11 cellular contexts compared by ENCODE assay signal in the genomic region with DNA sequence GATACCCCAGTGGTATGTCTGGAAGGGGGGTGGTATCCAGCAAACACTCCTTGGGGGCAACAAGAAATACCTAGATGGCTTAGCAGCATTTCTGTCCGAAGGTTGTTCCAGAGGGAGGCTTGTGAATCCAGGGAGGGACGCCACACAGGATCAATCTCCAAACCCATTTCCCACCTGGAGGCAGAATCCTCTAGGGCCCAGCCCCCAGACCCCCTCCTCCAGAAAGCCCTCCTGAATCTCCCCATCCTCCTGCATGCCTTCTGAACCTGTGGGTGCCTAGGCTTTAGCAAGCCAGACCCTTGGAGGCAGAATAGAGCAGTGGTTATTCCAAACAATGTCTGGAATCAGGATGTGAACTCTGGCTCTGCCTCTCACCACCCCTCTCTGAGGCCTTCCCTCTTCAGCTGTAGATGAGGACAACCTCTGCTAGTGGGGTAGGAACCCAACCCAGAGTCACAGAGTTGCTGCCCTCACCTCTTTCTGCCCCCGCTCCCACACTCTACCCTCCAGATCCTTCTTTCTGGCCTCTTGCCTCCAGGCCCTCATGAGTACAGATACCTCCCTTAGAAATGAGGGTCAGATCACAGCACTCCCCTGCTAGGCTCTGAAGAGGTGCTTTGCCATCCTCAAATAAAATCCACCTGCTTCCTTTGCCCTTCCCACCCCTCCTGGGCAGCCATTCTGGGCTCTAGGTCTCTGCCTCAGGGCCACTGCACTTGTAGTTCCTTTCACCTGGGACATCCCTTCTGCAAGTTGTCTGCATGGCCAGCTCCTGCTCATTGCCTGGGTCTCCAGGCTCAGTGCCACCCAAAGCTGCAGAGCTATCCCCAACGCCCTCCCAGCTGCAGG. TPM values are rescaled to one million over a fixed set of nuclear protein-coding genes. Genes with fewer than 3 reads are reported as not detected.
A peak's percentile ranks its signal among the peaks of the same experiment; 100 is the strongest.
DNase-seq lines count a peak whose midpoint lies in the region; ATAC-seq and TF ChIP-seq lines count a peak whose summit lies in the region.
"Had no signal": no experiment of that assay in that cellular context is flagged by ENCODE, and none has a peak within 500 bp of the region (broad histone marks: within the 10 kb centered on the region; RNA-seq: fewer than 3 reads in every experiment).

No MANE protein-coding gene starts in this region.

- H3K36me3 ChIP-seq in stomach smooth muscle (ENCODE audit: control insufficient read depth in 2 of 2, insufficient read depth in 2 of 2, low read length in 2 of 2) (peaks cover 13 to 23% of the 10 kb centered on the region in 2 donors), H7 (replicated peaks; ENCODE audit: control insufficient read depth, insufficient read depth, low read length) (no peaks in the 10 kb centered on the region; the same call in 1 of the 2 replicates), HAP-1 (replicated peaks) (peaks cover 4% of the 10 kb centered on the region; the same call in 1 of the 2 replicates)
- H3K36me3 ChIP-seq: MG63 had no signal

- no peaks in the 10 kb centered on the region for H3K27me3 Mint-ChIP-seq in activated CD4-positive, alpha-beta T cell treated with anti-CD3 and anti-CD28 coated beads, Interleukin-2, amount 10 ng/mL, durations not matched to agents 24 days and 14 days
- no peaks in the 10 kb centered on the region for H3K27me3 Mint-ChIP-seq in mesothelial cell of epicardium (ENCODE audit: low read depth)
- H3K27me3 Mint-ChIP-seq: activated B cell treated with CpG ODN at 0.5 μM for 24 hours had no signal

- no peak for TF ChIP-seq CTCF in mesothelial cell of epicardium (IDR thresholded peaks at IDR 0.05; ENCODE audit: unreplicated experiment)

- intact Hi-C loops in activated CD4-positive, alpha-beta T cell treated with anti-CD3 and anti-CD28 coated beads, Interleukin-2, amount 10 ng/mL, durations not matched to agents 24 days and 14 days (cut with micrococcal nuclease), result loop anchor here (10.0 kb wide), 1 partner anchor 1651 kb away; no protein-coding TSS in a partner anchor

- no peak for ATAC-seq in activated naive CD4-positive, alpha-beta T cell treated with anti-CD3 and anti-CD28 coated beads, Interleukin-2, amount 50 U/mL, for 72 hours

- no peaks in the 10 kb centered on the region for H3K9me3 Mint-ChIP-seq in activated CD4-positive, alpha-beta T cell treated with anti-CD3 and anti-CD28 coated beads, Interleukin-2, amount 10 ng/mL, durations not matched to agents 24 days and 14 days
- no peaks in the 10 kb centered on the region for H3K9me3 Mint-ChIP-seq in activated naive CD4-positive, alpha-beta T cell treated with anti-CD3 and anti-CD28 coated beads, Interleukin-2, amount 50 U/mL, for 72 hours
- H3K9me3 Mint-ChIP-seq in mesothelial cell of epicardium, result no peaks in the 10 kb centered on the region
- H3K9me3 Mint-ChIP-seq: activated B cell treated with CpG ODN at 0.5 μM for 24 hours had no signal

- DNase-seq in activated CD4-positive, alpha-beta T cell treated with anti-CD3 and anti-CD28 coated beads, Interleukin-2, amount 10 ng/mL, durations not matched to agents 24 days and 14 days, result no peak
- no peak for DNase-seq in activated CD4-positive, alpha-beta T cell treated with anti-CD3 and anti-CD28 coated beads for 4 hours
- no peak for DNase-seq in activated naive CD4-positive, alpha-beta T cell treated with anti-CD3 and anti-CD28 coated beads, Interleukin-2, amount 50 U/mL, for 72 hours (ENCODE audit: low spot score in 2 of 2)
- no peak for DNase-seq in mesothelial cell of epicardium (ENCODE audit: low spot score in 2 of 2, unreplicated experiment in 2 of 2)
- DNase-seq in HuH-7.5 (ENCODE audit: low spot score), result no peak
- DNase-seq in H7, result no peak
- no peak for DNase-seq in HAP-1 (ENCODE audit: low spot score in 2 of 2)
- DNase-seq: activated B cell treated with CpG ODN at 0.5 μM for 24 hours, head of caudate nucleus, MG63 had no signal

- peak overlapping the region; percentile 99 for H3K27ac ChIP-seq in stomach smooth muscle (ENCODE audit: low read length)

- in situ Hi-C loops in HAP-1 (cut with MboI; ENCODE audit: low sequenced_read_pairs), result no loop called here

- peak overlapping the region; percentile 93 for H3K4me3 Mint-ChIP-seq in activated CD4-positive, alpha-beta T cell treated with anti-CD3 and anti-CD28 coated beads, Interleukin-2, amount 10 ng/mL, durations not matched to agents 24 days and 14 days
- no peak overlapping the region for H3K4me3 Mint-ChIP-seq in mesothelial cell of epicardium
- H3K4me3 Mint-ChIP-seq: activated B cell treated with CpG ODN at 0.5 μM for 24 hours had no signal

- H3K36me3 Mint-ChIP-seq in activated CD4-positive, alpha-beta T cell treated with anti-CD3 and anti-CD28 coated beads, Interleukin-2, amount 10 ng/mL, durations not matched to agents 24 days and 14 days (ENCODE audit: low read depth), result peaks cover 84% of the 10 kb centered on the region
- H3K36me3 Mint-ChIP-seq in activated naive CD4-positive, alpha-beta T cell treated with anti-CD3 and anti-CD28 coated beads, Interleukin-2, amount 50 U/mL, for 72 hours, result peaks cover 59 to 76% of the 10 kb centered on the region in 2 donors
- peaks cover 2% of the 10 kb centered on the region for H3K36me3 Mint-ChIP-seq in mesothelial cell of epicardium

- no peaks in the 10 kb centered on the region for H3K27me3 ChIP-seq in stomach smooth muscle (ENCODE audit: control insufficient read depth in 1 of 2, insufficient read depth in 2 of 2, low read length in 2 of 2)
- H3K27me3 ChIP-seq in H7 (ENCODE audit: control insufficient read depth, insufficient read depth, low read length), result no peaks in the 10 kb centered on the region
- H3K27me3 ChIP-seq in HAP-1 (ENCODE audit: low read depth), result no peaks in the 10 kb centered on the region
- H3K27me3 ChIP-seq: MG63 had no signal

- H3K4me1 Mint-ChIP-seq in activated CD4-positive, alpha-beta T cell treated with anti-CD3 and anti-CD28 coated beads, Interleukin-2, amount 10 ng/mL, durations not matched to agents 24 days and 14 days, result peaks cover 71% of the 10 kb centered on the region
- peaks cover 39% of the 10 kb centered on the region for H3K4me1 Mint-ChIP-seq in mesothelial cell of epicardium

- H3K4me3 ChIP-seq in stomach smooth muscle (ENCODE audit: low read length in 2 of 2) (no peak overlapping the region), H7 (ENCODE audit: insufficient read depth, low read depth, low read length) (no peak overlapping the region), HAP-1 (no peak overlapping the region)
- H3K4me3 ChIP-seq: MG63 had no signal

- H3K27ac Mint-ChIP-seq in activated CD4-positive, alpha-beta T cell treated with anti-CD3 and anti-CD28 coated beads, Interleukin-2, amount 10 ng/mL, durations not matched to agents 24 days and 14 days, result peak overlapping the region; percentile 98
- H3K27ac Mint-ChIP-seq in activated naive CD4-positive, alpha-beta T cell treated with anti-CD3 and anti-CD28 coated beads, Interleukin-2, amount 50 U/mL, for 72 hours, result peak overlapping the region; percentile 98 to 99
- H3K27ac Mint-ChIP-seq in mesothelial cell of epicardium, result peak overlapping the region; percentile 100

- H3K9me3 ChIP-seq in stomach smooth muscle (ENCODE audit: control insufficient read depth in 2 of 2, low read length in 2 of 2) (no peaks in the 10 kb centered on the region), HAP-1 (no peaks in the 10 kb centered on the region)
- H3K9me3 ChIP-seq: MG63 had no signal

- H3K4me1 ChIP-seq in stomach smooth muscle (ENCODE audit: control insufficient read depth, insufficient read depth, low read length), result peaks cover 48% of the 10 kb centered on the region
- no peaks in the 10 kb centered on the region for H3K4me1 ChIP-seq in HAP-1

- H3K9ac ChIP-seq in stomach smooth muscle (ENCODE audit: low read length in 2 of 2), result peak overlapping the region; percentile 78 to 79

RNA-seq across cellular contexts. Expression of gene CISH, which starts 8.1 kb away (rescaled TPM):
- 359 and 361 TPM in 2 replicates for total RNA-seq in activated CD4-positive, alpha-beta T cell treated with anti-CD3 and anti-CD28 coated beads, Interleukin-2, amount 10 ng/mL, durations not matched to agents 24 days and 14 days
- 100 to 1,000 TPM; 222 to 258 TPM for total RNA-seq in activated naive CD4-positive, alpha-beta T cell treated with anti-CD3 and anti-CD28 coated beads, Interleukin-2, amount 50 U/mL, for 72 hours
- total RNA-seq in mesothelial cell of epicardium, result 15.2 to 16.7 TPM (median 15.2 TPM) in 3 replicates
- total RNA-seq in H7 (2014; rRNA removed; shearing (Covaris generic)), result 0.96 and 1.6 TPM in 2 replicates

RNA-seq across cellular contexts. Expression of gene MAPKAPK3, which starts 13.5 kb away (rescaled TPM):
- total RNA-seq in activated CD4-positive, alpha-beta T cell treated with anti-CD3 and anti-CD28 coated beads, Interleukin-2, amount 10 ng/mL, durations not matched to agents 24 days and 14 days, result 199 and 207 TPM in 2 replicates
- 100 to 1,000 TPM in 1 of 2 donors, 10 to 100 TPM in 1; 94.3 to 153 TPM for total RNA-seq in activated naive CD4-positive, alpha-beta T cell treated with anti-CD3 and anti-CD28 coated beads, Interleukin-2, amount 50 U/mL, for 72 hours
- total RNA-seq in mesothelial cell of epicardium, result 33.6 to 36.8 TPM (median 35.9 TPM) in 3 replicates
- 72.5 and 73.1 TPM in 2 replicates for total RNA-seq in H7 (2014; rRNA removed; shearing (Covaris generic))

RNA-seq across cellular contexts. Expression of gene HEMK1, which starts 34.2 kb away (rescaled TPM):
- total RNA-seq in activated CD4-positive, alpha-beta T cell treated with anti-CD3 and anti-CD28 coated beads, Interleukin-2, amount 10 ng/mL, durations not matched to agents 24 days and 14 days, result 62.9 and 66.0 TPM in 2 replicates
- 10 to 100 TPM; 69.7 to 74.6 TPM for total RNA-seq in activated naive CD4-positive, alpha-beta T cell treated with anti-CD3 and anti-CD28 coated beads, Interleukin-2, amount 50 U/mL, for 72 hours
- 32.1 to 34.1 TPM (median 32.8 TPM) in 3 replicates for total RNA-seq in mesothelial cell of epicardium
- total RNA-seq in H7 (2014; rRNA removed; shearing (Covaris generic)), result 15.5 and 19.0 TPM in 2 replicates

RNA-seq across cellular contexts. Expression of gene C3orf18, which starts 35.9 kb away (rescaled TPM):
- 32.6 and 35.4 TPM in 2 replicates for total RNA-seq in activated CD4-positive, alpha-beta T cell treated with anti-CD3 and anti-CD28 coated beads, Interleukin-2, amount 10 ng/mL, durations not matched to agents 24 days and 14 days
- 10 to 100 TPM; 21.4 to 42.4 TPM for total RNA-seq in activated naive CD4-positive, alpha-beta T cell treated with anti-CD3 and anti-CD28 coated beads, Interleukin-2, amount 50 U/mL, for 72 hours
- 12.7 to 15.1 TPM (median 12.8 TPM) in 3 replicates for total RNA-seq in mesothelial cell of epicardium
- 12.5 and 19.3 TPM in 2 replicates for total RNA-seq in H7 (2014; rRNA removed; shearing (Covaris generic))

Comparison
In these comparisons a context has a peak if more than half of its experiments do, and no peak if none do; other contexts are left out.
1. RNA of gene CISH, which starts 8.1 kb away (total RNA-seq): 359 to 361 TPM in activated CD4-positive, alpha-beta T cell treated with anti-CD3 and anti-CD28 coated beads, Interleukin-2, amount 10 ng/mL, durations not matched to agents 24 days and 14 days and 222 to 258 TPM in activated naive CD4-positive, alpha-beta T cell treated with anti-CD3 and anti-CD28 coated beads, Interleukin-2, amount 50 U/mL, for 72 hours; 15.2 to 16.7 TPM in mesothelial cell of epicardium and 0.96 to 1.6 TPM in H7; every median in the first group is over 10 times any median in the second.
2. Peak in every context shown above with its lines, with median percentiles within 50 percentile points of each other: H3K27ac Mint-ChIP-seq.